26 cellular contexts compared by ENCODE assay signal in genomic region chr15:33182278-33182905, GRCh38. TPM values are rescaled to one million over a fixed set of nuclear protein-coding genes. Genes with fewer than 3 reads are reported as not detected.
A peak's percentile ranks its signal among the peaks of the same experiment; 100 is the strongest.
DNase-seq lines count a peak whose midpoint lies in the region; ATAC-seq, FAIRE-seq and TF ChIP-seq lines count a peak whose summit lies in the region.
"Had no signal": no experiment of that assay in that cellular context is flagged by ENCODE, and none has a peak within 500 bp of the region (broad histone marks: within the 10 kb centered on the region; RNA-seq: fewer than 3 reads in every experiment).

No MANE protein-coding gene starts in this region.

- no peaks in the 10 kb centered on the region for H3K27me3 Mint-ChIP-seq in glutamatergic neuron (ENCODE audit: unreplicated experiment)
- H3K27me3 Mint-ChIP-seq in naive thymus-derived CD8-positive, alpha-beta T cell = no peaks in the 10 kb centered on the region
- no peaks in the 10 kb centered on the region for H3K27me3 Mint-ChIP-seq in activated CD8-positive, alpha-beta T cell treated with anti-CD3 and anti-CD28 coated beads for 36 hours
- H3K27me3 Mint-ChIP-seq: central memory CD8-positive, alpha-beta T cell had no signal

- H3K9me3 ChIP-seq in BE2C (no peaks in the 10 kb centered on the region), RWPE2 (ENCODE audit: severe bottlenecking) (no peaks in the 10 kb centered on the region)
- H3K9me3 ChIP-seq: esophagus muscularis mucosa, SJCRH30, upper lobe of left lung had no signal

- FAIRE-seq in GM18507 (lab: Jason Lieb, UNC) = peak; percentile 50
- FAIRE-seq: H54, RCC 7860 had no signal

- intact Hi-C loops in activated CD8-positive, alpha-beta T cell treated with anti-CD3 and anti-CD28 coated beads for 36 hours (cut with micrococcal nuclease) = no loop called here

- peaks cover 10% of the 10 kb centered on the region; the same call in 1 of the 2 replicates for H3K4me1 ChIP-seq in BE2C
- H3K4me1 ChIP-seq in RWPE2 (ENCODE audit: insufficient read depth, poor library complexity, severe bottlenecking) = no peaks in the 10 kb centered on the region
- H3K4me1 ChIP-seq: esophagus muscularis mucosa, parathyroid adenoma, SJCRH30, upper lobe of left lung had no signal

- no peak overlapping the region for H3K27ac ChIP-seq in RWPE2 (ENCODE audit: poor library complexity, severe bottlenecking)
- H3K27ac ChIP-seq: esophagus muscularis mucosa, parathyroid adenoma, SJCRH30, upper lobe of left lung had no signal

- H3K4me3 Mint-ChIP-seq in glutamatergic neuron (ENCODE audit: unreplicated experiment) = no peak overlapping the region
- H3K4me3 Mint-ChIP-seq in naive thymus-derived CD8-positive, alpha-beta T cell = no peak overlapping the region
- no peak overlapping the region for H3K4me3 Mint-ChIP-seq in activated CD8-positive, alpha-beta T cell treated with anti-CD3 and anti-CD28 coated beads for 36 hours
- H3K4me3 Mint-ChIP-seq: activated CD8-positive, alpha-beta T cell treated with anti-CD3 and anti-CD28 coated beads, Interleukin-2, amount 10 ng/mL, durations not matched to agents 7 days and 5 days; central memory CD8-positive, alpha-beta T cell; dendritic cell treated with granulocyte-macrophage colony-stimulating factor and Interleukin-4, amounts not matched to agents 40 ng/mL and 50 ng/mL, for 4 days; neural crest cell had no signal

- no peaks in the 10 kb centered on the region for H3K9me3 Mint-ChIP-seq in glutamatergic neuron (ENCODE audit: unreplicated experiment)
- no peaks in the 10 kb centered on the region for H3K9me3 Mint-ChIP-seq in naive thymus-derived CD8-positive, alpha-beta T cell
- no peaks in the 10 kb centered on the region for H3K9me3 Mint-ChIP-seq in activated CD8-positive, alpha-beta T cell treated with anti-CD3 and anti-CD28 coated beads for 36 hours
- H3K9me3 Mint-ChIP-seq: central memory CD8-positive, alpha-beta T cell; dendritic cell treated with granulocyte-macrophage colony-stimulating factor and Interleukin-4, amounts not matched to agents 40 ng/mL and 50 ng/mL, for 4 days; neural crest cell had no signal

- H3K36me3 ChIP-seq in BE2C = no peaks in the 10 kb centered on the region; the same call in 1 of the 2 replicates
- H3K36me3 ChIP-seq in RWPE2 (ENCODE audit: low read depth) = no peaks in the 10 kb centered on the region
- H3K36me3 ChIP-seq: esophagus muscularis mucosa, SJCRH30, upper lobe of left lung had no signal

- ATAC-seq in RWPE2 (ENCODE audit: low read depth) (peak; percentile 64; the same call in 2 of the 3 replicates), GM19324 (IDR thresholded peaks at IDR 0.05; ENCODE audit: low FRiP score, unreplicated experiment) (no peak)
- ATAC-seq in naive thymus-derived CD8-positive, alpha-beta T cell = no peak
- no peak for ATAC-seq in activated CD8-positive, alpha-beta T cell treated with anti-CD3 and anti-CD28 coated beads for 36 hours
- ATAC-seq: activated CD8-positive, alpha-beta T cell treated with anti-CD3 and anti-CD28 coated beads, Interleukin-2, amount 10 ng/mL, durations not matched to agents 7 days and 5 days had no signal

- CTCF ChIA-PET in activated CD8-positive, alpha-beta T cell treated with anti-CD3 and anti-CD28 coated beads for 36 hours (lab: Charles Lee) = interaction anchor here (0.9 kb wide), 1 partner anchor 10 kb away, joined by 3 read pairs; no protein-coding TSS in a partner anchor

- TF ChIP-seq CTCF in BE2C (IDR thresholded peaks at IDR 0.05; ENCODE audit: low read depth, low read length) (peak; percentile 28; the same call in 1 of the 2 replicates), RWPE2 (IDR thresholded peaks at IDR 0.05; ENCODE audit: poor library complexity, severe bottlenecking) (no peak), glutamatergic neuron (IDR thresholded peaks at IDR 0.05; ENCODE audit: partially characterized antibody, unreplicated experiment) (no peak)
- TF ChIP-seq CTCF in activated CD8-positive, alpha-beta T cell treated with anti-CD3 and anti-CD28 coated beads for 36 hours (IDR thresholded peaks at IDR 0.05) = no peak

- POLR2A ChIA-PET in naive thymus-derived CD8-positive, alpha-beta T cell (lab: Charles Lee) = no interaction called here
- POLR2A ChIA-PET in activated CD8-positive, alpha-beta T cell treated with anti-CD3 and anti-CD28 coated beads for 36 hours (lab: Charles Lee) = interaction anchor here (1.0 kb wide), 1 partner anchor 9 kb away, joined by 3 read pairs; no protein-coding TSS in a partner anchor

- DNase-seq in BE2C (no peak), GM18507 (ENCODE audit: extremely low spot score, insufficient read length, low read depth) (no peak), RWPE2 (ENCODE audit: low spot score) (no peak), glutamatergic neuron (no peak)
- DNase-seq in naive thymus-derived CD8-positive, alpha-beta T cell = no peak
- no peak for DNase-seq in activated CD8-positive, alpha-beta T cell treated with anti-CD3 and anti-CD28 coated beads for 36 hours
- DNase-seq: activated CD8-positive, alpha-beta T cell treated with anti-CD3 and anti-CD28 coated beads, Interleukin-2, amount 10 ng/mL, durations not matched to agents 7 days and 5 days; activated gamma-delta T cell treated with Interleukin-2 at 50 U/mL for 16 hours; activated T-cell treated with anti-CD3 and anti-CD28 coated beads for 4 hours; foreskin melanocyte; MM.1S; NCI-H1417 treated with DMSO at 0.1 percent for 48 hours; NCI-H2107; SJCRH30; stimulated activated CD4-positive, alpha-beta T cell treated with anti-CD3 and anti-CD28 coated beads, Interleukin-2, amount 100 ng/mL, for 24 hours; T-helper 1 cell; upper lobe of left lung had no signal

- H3K27me3 ChIP-seq in BE2C (no peaks in the 10 kb centered on the region), RWPE2 (ENCODE audit: insufficient read depth, poor library complexity, severe bottlenecking) (no peaks in the 10 kb centered on the region)
- H3K27me3 ChIP-seq: esophagus muscularis mucosa, SJCRH30, upper lobe of left lung had no signal

- peaks cover 8% of the 10 kb centered on the region for H3K4me1 Mint-ChIP-seq in glutamatergic neuron (ENCODE audit: low read depth, unreplicated experiment)
- peaks cover 0 to 3% (median 0%) of the 10 kb centered on the region in 4 donors for H3K4me1 Mint-ChIP-seq in naive thymus-derived CD8-positive, alpha-beta T cell
- no peaks in the 10 kb centered on the region for H3K4me1 Mint-ChIP-seq in activated CD8-positive, alpha-beta T cell treated with anti-CD3 and anti-CD28 coated beads for 36 hours (ENCODE audit: low read depth)
- H3K4me1 Mint-ChIP-seq: central memory CD8-positive, alpha-beta T cell had no signal

- peak overlapping the region; percentile 38 for H3K27ac Mint-ChIP-seq in glutamatergic neuron (ENCODE audit: unreplicated experiment)
- no peak overlapping the region for H3K27ac Mint-ChIP-seq in naive thymus-derived CD8-positive, alpha-beta T cell
- H3K27ac Mint-ChIP-seq in activated CD8-positive, alpha-beta T cell treated with anti-CD3 and anti-CD28 coated beads for 36 hours = no peak overlapping the region
- H3K27ac Mint-ChIP-seq: activated CD8-positive, alpha-beta T cell treated with anti-CD3 and anti-CD28 coated beads, Interleukin-2, amount 10 ng/mL, durations not matched to agents 7 days and 5 days; dendritic cell treated with granulocyte-macrophage colony-stimulating factor and Interleukin-4, amounts not matched to agents 40 ng/mL and 50 ng/mL, for 4 days had no signal

- no peaks in the 10 kb centered on the region for H3K36me3 Mint-ChIP-seq in glutamatergic neuron (ENCODE audit: unreplicated experiment)
- no peaks in the 10 kb centered on the region for H3K36me3 Mint-ChIP-seq in naive thymus-derived CD8-positive, alpha-beta T cell
- H3K36me3 Mint-ChIP-seq in activated CD8-positive, alpha-beta T cell treated with anti-CD3 and anti-CD28 coated beads for 36 hours (ENCODE audit: low read depth) = no peaks in the 10 kb centered on the region

- H3K4me3 ChIP-seq in BE2C (ENCODE audit: low read depth, low read length) = no peak overlapping the region
- no peak overlapping the region for H3K4me3 ChIP-seq in RWPE2 (ENCODE audit: severe bottlenecking)
- H3K4me3 ChIP-seq: esophagus muscularis mucosa, lung, SJCRH30, upper lobe of left lung had no signal

RNA-seq across cellular contexts. Expression of gene FMN1, which starts 12.1 kb away (rescaled TPM):
- 0.63 TPM for polyA plus RNA-seq in BE2C (2012; ENCODE audit: insufficient read depth, insufficient read length, low read depth)
- 1.1 TPM for total RNA-seq in glutamatergic neuron (ENCODE audit: unreplicated experiment)
- under 1 TPM; 0.19 to 0.21 TPM for total RNA-seq in naive thymus-derived CD8-positive, alpha-beta T cell
- under 1 TPM in 1 of 3 donors, not detected in 2; 0.42 TPM for polyA plus RNA-seq in naive thymus-derived CD8-positive, alpha-beta T cell
- under 1 TPM in 1 of 2 experiments, not detected in 1; 0.07 TPM for total RNA-seq in activated CD8-positive, alpha-beta T cell treated with anti-CD3 and anti-CD28 coated beads for 36 hours
